Comparison of ENCODE assay signal across 19 cellular contexts in genomic region chr14:71071042-71071441, GRCh38.
DNase-seq lines count a peak whose midpoint lies in the region; ATAC-seq, FAIRE-seq and TF ChIP-seq lines count a peak whose summit lies in the region.
"Had no signal": no experiment of that assay in that cellular context is flagged by ENCODE, and none has a peak within 500 bp of the region (broad histone marks: within the 10 kb centered on the region; RNA-seq: fewer than 3 reads in every experiment).

No MANE protein-coding gene starts in this region.

- TF ChIP-seq CTCF in type B pancreatic cell (conservative IDR thresholded peaks at IDR 0.05), result no peak
- no peak for TF ChIP-seq CTCF in thyroid gland (IDR thresholded peaks at IDR 0.05)

- no peak overlapping the region for H3K27ac ChIP-seq in thyroid gland

- WGBS in thyroid gland, 2 donors, result 79 to 85% methylated on average over 1 of the region's 1 CpG

- peak overlapping the region; percentile 60 for H3K27ac Mint-ChIP-seq in activated T-cell treated with anti-CD3 and anti-CD28 coated beads, Interleukin-2, amount 50 U/mL, for 24 hours
- H3K27ac Mint-ChIP-seq in effector memory CD8-positive, alpha-beta T cell, result peak overlapping the region; percentile 6 to 76
- H3K27ac Mint-ChIP-seq in type B pancreatic cell, result peak overlapping the region; percentile 50

- intact Hi-C loops in thyroid gland (cut with DNase I), result no loop called here

- H3K4me1 Mint-ChIP-seq in activated T-cell treated with anti-CD3 and anti-CD28 coated beads, Interleukin-2, amount 50 U/mL, for 24 hours (ENCODE audit: low read depth), result peaks cover 33% of the 10 kb centered on the region
- H3K4me1 Mint-ChIP-seq in effector memory CD8-positive, alpha-beta T cell (ENCODE audit: low read depth in 2 of 2), result peaks cover 19 to 36% of the 10 kb centered on the region in 2 donors
- H3K4me1 Mint-ChIP-seq in type B pancreatic cell (ENCODE audit: unreplicated experiment), result peaks cover 8% of the 10 kb centered on the region

- no peaks in the 10 kb centered on the region for H3K27me3 Mint-ChIP-seq in activated T-cell treated with anti-CD3 and anti-CD28 coated beads, Interleukin-2, amount 50 U/mL, for 24 hours
- H3K27me3 Mint-ChIP-seq in effector memory CD8-positive, alpha-beta T cell, result no peaks in the 10 kb centered on the region
- no peaks in the 10 kb centered on the region for H3K27me3 Mint-ChIP-seq in type B pancreatic cell
- H3K27me3 Mint-ChIP-seq: CD8-positive, alpha-beta memory T cell had no signal

- peaks cover 87% of the 10 kb centered on the region for H3K36me3 Mint-ChIP-seq in activated T-cell treated with anti-CD3 and anti-CD28 coated beads, Interleukin-2, amount 50 U/mL, for 24 hours (ENCODE audit: low read depth)
- peaks cover 36% of the 10 kb centered on the region for H3K36me3 Mint-ChIP-seq in effector memory CD8-positive, alpha-beta T cell (ENCODE audit: insufficient read depth)
- H3K36me3 Mint-ChIP-seq in type B pancreatic cell, result peaks cover 56% of the 10 kb centered on the region

- no peak for TF ChIP-seq POLR2A in thyroid gland (IDR thresholded peaks at IDR 0.05)

- no peak for DNase-seq in activated T-cell treated with anti-CD3 and anti-CD28 coated beads, Interleukin-2, amount 50 U/mL, for 24 hours
- no peak for DNase-seq in activated T-cell treated with anti-CD3 and anti-CD28 coated beads, Interleukin-2, amount 50 U/mL, for 48 hours
- DNase-seq in HTR-8/SVneo (ENCODE audit: insufficient read length, low spot score) (no peak), type B pancreatic cell (ENCODE audit: extremely low spot score, unreplicated experiment) (no peak), thyroid gland (no peak), DMS 273 (lab: John Stamatoyannopoulos, UW; ENCODE audit: unreplicated experiment) (no peak)
- DNase-seq in effector memory CD8-positive, alpha-beta T cell, result no peak
- DNase-seq: BE2C; CD8-positive, alpha-beta memory T cell; DMS79 treated with DMSO at 0.1 percent for 48 hours; GOT3; NCI-H1105 treated with DMSO at 0.1 percent for 48 hours; NCI-H1694; NK-92 treated with Interleukin-12 subunit alpha and Interleukin-12 subunit beta, amount 100 ng/mL, for 24 hours; SHP77 treated with DMSO at 0.1 percent for 48 hours had no signal

- H3K9me3 Mint-ChIP-seq in activated T-cell treated with anti-CD3 and anti-CD28 coated beads, Interleukin-2, amount 50 U/mL, for 24 hours, result peaks cover under 1% of the 10 kb centered on the region
- no peaks in the 10 kb centered on the region for H3K9me3 Mint-ChIP-seq in effector memory CD8-positive, alpha-beta T cell
- peaks cover 6% of the 10 kb centered on the region for H3K9me3 Mint-ChIP-seq in type B pancreatic cell
- H3K9me3 Mint-ChIP-seq: CD8-positive, alpha-beta memory T cell had no signal

- FAIRE-seq in HTR-8/SVneo (lab: Jason Lieb, UNC), result peak; percentile 98
- FAIRE-seq: A204.1, D721Med, RCC 7860 had no signal

- peaks cover 20 to 23% of the 10 kb centered on the region in 2 donors for H3K36me3 ChIP-seq in thyroid gland

- H3K27me3 ChIP-seq in thyroid gland, result no peaks in the 10 kb centered on the region
- H3K27me3 ChIP-seq: BE2C had no signal

- no peaks in the 10 kb centered on the region for H3K9me3 ChIP-seq in thyroid gland
- H3K9me3 ChIP-seq: BE2C had no signal

- no peak overlapping the region for H3K4me3 ChIP-seq in thyroid gland (replicated peaks in 1 of 3)

- H3K4me3 Mint-ChIP-seq in activated T-cell treated with anti-CD3 and anti-CD28 coated beads, Interleukin-2, amount 50 U/mL, for 24 hours, result no peak overlapping the region
- no peak overlapping the region for H3K4me3 Mint-ChIP-seq in effector memory CD8-positive, alpha-beta T cell
- H3K4me3 Mint-ChIP-seq in type B pancreatic cell, result no peak overlapping the region

- ATAC-seq in effector memory CD8-positive, alpha-beta T cell (replicated peaks), result no peak
- ATAC-seq: HCT116 had no signal

- no peaks in the 10 kb centered on the region for H3K4me1 ChIP-seq in thyroid gland
- H3K4me1 ChIP-seq: BE2C had no signal
